In the genomic region with DNA sequence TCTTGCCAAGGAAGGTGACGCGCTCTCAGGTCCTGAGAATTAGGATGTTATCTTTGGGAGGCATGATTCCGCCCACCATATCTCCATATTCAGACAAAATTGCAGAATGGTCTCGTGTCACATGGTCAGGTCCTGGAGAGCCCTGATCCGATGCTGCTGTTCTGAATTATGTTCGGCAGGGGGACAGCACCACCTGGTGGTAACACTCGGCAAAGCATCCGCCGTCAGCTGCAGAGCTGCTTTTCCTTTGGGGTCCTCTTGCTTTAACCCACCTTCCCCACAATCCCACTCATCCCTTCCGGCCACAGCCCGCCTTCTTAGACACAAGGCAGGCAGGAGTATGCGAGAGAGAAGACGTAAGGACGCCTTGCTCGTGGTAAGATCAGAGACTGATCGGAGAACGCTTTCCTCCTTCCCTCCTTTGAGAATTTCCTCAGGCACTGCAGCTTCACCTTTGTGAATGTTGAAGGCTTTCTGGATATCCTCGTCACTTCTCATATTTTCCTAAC, we compare ENCODE assay signal across 9 cellular contexts.
DNase-seq lines count a peak whose midpoint lies in the region; ATAC-seq, FAIRE-seq and TF ChIP-seq lines count a peak whose summit lies in the region.
"Had no signal": no experiment of that assay in that cellular context is flagged by ENCODE, and none has a peak within 500 bp of the region (broad histone marks: within the 10 kb centered on the region; RNA-seq: fewer than 3 reads in every experiment).

No MANE protein-coding gene starts in this region.

- intact Hi-C loops in activated B cell treated with CpG ODN at 0.5 μM for 24 hours (cut with micrococcal nuclease) (no loop called here), kidney (cut with DNase I) (no loop called here)

- DNase-seq in DMS153 treated with DMSO at 0.1 percent for 48 hours (lab: John Stamatoyannopoulos, UW; ENCODE audit: unreplicated experiment) (peak; percentile 8), DMS153 (lab: John Stamatoyannopoulos, UW) (no peak), NCI-H146 treated with DMSO at 0.1 percent for 48 hours (lab: John Stamatoyannopoulos, UW; ENCODE audit: unreplicated experiment) (peak; percentile 20), activated B cell treated with CpG ODN at 0.5 μM for 24 hours (peak; percentile 60), bronchial epithelial cell (ENCODE audit: low read depth) (peak; percentile 29), kidney (peak; percentile 80)
- peak; percentile 63 for DNase-seq in stimulated activated CD4-positive, alpha-beta T cell treated with anti-CD3 and anti-CD28 coated beads, Interleukin-1b, Interleukin-23, amount 100 ng/mL, for 48 hours

- FAIRE-seq in bronchial epithelial cell (lab: Jason Lieb, UNC), result no peak
- no peak for FAIRE-seq in kidney (lab: Jason Lieb, UNC)
- FAIRE-seq: A204.1 had no signal

- TF ChIP-seq CTCF in activated B cell treated with CpG ODN at 0.5 μM for 24 hours (IDR thresholded peaks at IDR 0.05), result peak; percentile 94
- TF ChIP-seq CTCF in bronchial epithelial cell (IDR thresholded peaks at IDR 0.05; ENCODE audit: insufficient read depth, low read length, severe bottlenecking), result peak; percentile 98
- peak; percentile 91 for TF ChIP-seq CTCF in kidney (IDR thresholded peaks at IDR 0.05; ENCODE audit: borderline replicate concordance, extremely low read depth, insufficient read depth)

- H3K27me3 Mint-ChIP-seq in activated B cell treated with CpG ODN at 0.5 μM for 24 hours, result peaks cover 5% of the 10 kb centered on the region

- peaks cover 27% of the 10 kb centered on the region for H3K4me1 Mint-ChIP-seq in activated B cell treated with CpG ODN at 0.5 μM for 24 hours

- peak overlapping the region; percentile 69 for H3K4me3 Mint-ChIP-seq in activated B cell treated with CpG ODN at 0.5 μM for 24 hours

- no peak overlapping the region for H3K27ac ChIP-seq in kidney (ENCODE audit: low read depth in 2 of 2, low read length in 2 of 2)

- no peaks in the 10 kb centered on the region for H3K4me1 ChIP-seq in kidney (ENCODE audit: control insufficient read depth in 1 of 2, insufficient read depth in 1 of 2, low read depth in 1 of 2, low read length in 2 of 2)

- no peak overlapping the region for H3K4me3 ChIP-seq in bronchial epithelial cell (ENCODE audit: low read depth, low read length)
- peak overlapping the region; percentile 17 to 42 for H3K4me3 ChIP-seq in kidney (ENCODE audit: low read length in 2 of 2)

- H3K9me3 ChIP-seq in kidney (ENCODE audit: control insufficient read depth in 1 of 2, low read length in 2 of 2), result no peaks in the 10 kb centered on the region

- H3K36me3 ChIP-seq in bronchial epithelial cell (ENCODE audit: control insufficient read depth, insufficient read depth, low read length), result no peaks in the 10 kb centered on the region
- H3K36me3 ChIP-seq in kidney (ENCODE audit: control insufficient read depth in 1 of 2, insufficient read depth in 2 of 2, low read length in 2 of 2), result no peaks in the 10 kb centered on the region

- no peak overlapping the region for H3K9ac ChIP-seq in kidney (ENCODE audit: low read length in 2 of 2)

- ATAC-seq in HG02642 (IDR thresholded peaks at IDR 0.05; ENCODE audit: poor library complexity, unreplicated experiment), result peak; percentile 89
- peak; percentile 88 for ATAC-seq in activated B cell treated with CpG ODN at 0.5 μM for 24 hours (ENCODE audit: low read depth)

- CTCF ChIA-PET in activated B cell treated with CpG ODN at 0.5 μM for 24 hours (lab: Charles Lee), result interaction anchor here (0.8 to 4.4 kb wide), 20 partner anchors 9 to 712 kb away, joined by 3 to 26 read pairs (median 4); no protein-coding TSS in a partner anchor

- POLR2A ChIA-PET in activated B cell treated with CpG ODN at 0.5 μM for 24 hours (lab: Charles Lee), result no interaction called here

- no peaks in the 10 kb centered on the region for H3K27me3 ChIP-seq in bronchial epithelial cell (ENCODE audit: control insufficient read depth, insufficient read depth, low read length)

- no peaks in the 10 kb centered on the region for H3K36me3 Mint-ChIP-seq in activated B cell treated with CpG ODN at 0.5 μM for 24 hours (ENCODE audit: low read depth)

- H3K27ac Mint-ChIP-seq in activated B cell treated with CpG ODN at 0.5 μM for 24 hours, result no peak overlapping the region

- no peaks in the 10 kb centered on the region for H3K9me3 Mint-ChIP-seq in activated B cell treated with CpG ODN at 0.5 μM for 24 hours
